ENCODE assay signal across 8 cellular contexts in genomic region chr2:65129613-65130439, GRCh38. TPM values are rescaled to one million over a fixed set of nuclear protein-coding genes. Genes with fewer than 3 reads are reported as not detected.
DNase-seq lines count a peak whose midpoint lies in the region; FAIRE-seq and TF ChIP-seq lines count a peak whose summit lies in the region.

Gene RAB1A (minus strand): TSS chr2:65130106. CDS start chr2:65129915, 191 bp downstream.

- no peaks in the 10 kb centered on the region for H3K27me3 ChIP-seq in H9 (ENCODE audit: insufficient read depth, low read length)

- no peaks in the 10 kb centered on the region for H3K9me3 ChIP-seq in H9 (ENCODE audit: control insufficient read depth, low read depth, low read length)

- TF ChIP-seq CTCF in H9 (conservative IDR thresholded peaks at IDR 0.05) = peak; percentile 43; the same call in 2 of the 3 replicates
- TF ChIP-seq CTCF in fibroblast of pulmonary artery (IDR thresholded peaks at IDR 0.05; ENCODE audit: low read length, missing control alignments) = peak; percentile 14
- peak; percentile 8 to 43 (median 39) for TF ChIP-seq CTCF in nephron (IDR thresholded peaks at IDR 0.05; ENCODE audit: unreplicated experiment in 3 of 3)

- peaks cover 2% of the 10 kb centered on the region for H3K23me2 ChIP-seq in H9 (ENCODE audit: insufficient read length, low read depth, low read length, poor library complexity, severe bottlenecking)

- H2BK120ac ChIP-seq in H9 (ENCODE audit: low read depth, low read length, poor library complexity, severe bottlenecking) = no peak within 1 kb of the TSS

- peak within 1 kb of the TSS; percentile 85 for H3K4me2 ChIP-seq in H9 (ENCODE audit: insufficient read depth, insufficient read length, low read length)

- peak within 1 kb of the TSS; percentile 100 for H3K4me3 ChIP-seq in fibroblast of pulmonary artery (replicated peaks; ENCODE audit: low read depth, low read length)

- no peaks in the 10 kb centered on the region for H4K20me1 ChIP-seq in H9 (ENCODE audit: control insufficient read depth, insufficient read depth, insufficient read length)

- H3K14ac ChIP-seq in H9 (ENCODE audit: insufficient read depth, low read length) = peak within 1 kb of the TSS; percentile 84; the same call in 1 of the 2 replicates

- peak within 1 kb of the TSS; percentile 4 for H4K5ac ChIP-seq in H9 (ENCODE audit: insufficient read length, low read depth, low read length)

- DNase-seq in H9 = peak; percentile 100
- DNase-seq in M059J (ENCODE audit: low read depth) = peak; percentile 98
- peak; percentile 98 for DNase-seq in SHP77 (lab: John Stamatoyannopoulos, UW)
- peak; percentile 99 for DNase-seq in activated effector memory CD4-positive, alpha-beta T cell treated with Interleukin-2 at 50 U/mL for 16 hours
- peak; percentile 100 for DNase-seq in fibroblast of pulmonary artery (ENCODE audit: low read depth)

- H3K9ac ChIP-seq in H9 (ENCODE audit: extremely low read depth, insufficient read length, low read length) = peak within 1 kb of the TSS; percentile 85

- no peak within 1 kb of the TSS for H4K91ac ChIP-seq in H9 (ENCODE audit: insufficient read length, low read depth, low read length)

- H2BK20ac ChIP-seq in H9 (ENCODE audit: low read depth, low read length, poor library complexity, severe bottlenecking) = no peak within 1 kb of the TSS

- no peak within 1 kb of the TSS for H3K4ac ChIP-seq in H9 (ENCODE audit: low read depth, low read length)

- H3K4me1 ChIP-seq in H9 (ENCODE audit: insufficient read depth, low read length) = no peaks in the 10 kb centered on the region

- no peak within 1 kb of the TSS for H3T11ph ChIP-seq in H9 (ENCODE audit: low read length)

- H2AFZ ChIP-seq in H9 (ENCODE audit: low read length) = peak within 1 kb of the TSS; percentile 35

- H3K18ac ChIP-seq in H9 (ENCODE audit: insufficient read length, low read depth, low read length) = peak within 1 kb of the TSS; percentile 77

- no peaks in the 10 kb centered on the region for H3K27me3 Mint-ChIP-seq in H9 (ENCODE audit: low read depth)
- no peaks in the 10 kb centered on the region for H3K27me3 Mint-ChIP-seq in nephron (ENCODE audit: low read depth)
- H3K27me3 Mint-ChIP-seq in stimulated activated naive CD8-positive, alpha-beta T cell treated with anti-CD3 and anti-CD28 coated beads, Interleukin-15, Interleukin-2, amounts not matched to agents 100 ng/mL and 50 ng/mL, for 24 hours = no peaks in the 10 kb centered on the region

- peaks cover 11% of the 10 kb centered on the region for H3K79me1 ChIP-seq in H9 (ENCODE audit: insufficient read depth, low read depth, low read length, poor library complexity, severe bottlenecking)

- H3K36me3 Mint-ChIP-seq in H9 (ENCODE audit: insufficient read depth in 1 of 3, low read depth in 3 of 3) = peaks cover 0 to 5% (median 0%) of the 10 kb centered on the region in 3 experiments; a peak in 3 of 7 replicates
- H3K36me3 Mint-ChIP-seq in nephron (ENCODE audit: low read depth) = no peaks in the 10 kb centered on the region
- H3K36me3 Mint-ChIP-seq in stimulated activated naive CD8-positive, alpha-beta T cell treated with anti-CD3 and anti-CD28 coated beads, Interleukin-15, Interleukin-2, amounts not matched to agents 100 ng/mL and 50 ng/mL, for 24 hours (ENCODE audit: low read depth) = peaks cover 10% of the 10 kb centered on the region

- H3K4me3 Mint-ChIP-seq in H9 (peak within 1 kb of the TSS; percentile 98 to 100), nephron (peak within 1 kb of the TSS; percentile 96 to 100 (median 99))
- H3K4me3 Mint-ChIP-seq in stimulated activated naive CD8-positive, alpha-beta T cell treated with anti-CD3 and anti-CD28 coated beads, Interleukin-15, Interleukin-2, amounts not matched to agents 100 ng/mL and 50 ng/mL, for 24 hours = peak within 1 kb of the TSS; percentile 100

- no peak within 1 kb of the TSS for H2BK12ac ChIP-seq in H9 (ENCODE audit: insufficient read length, low read depth, low read length)

- H3K56ac ChIP-seq in H9 (ENCODE audit: insufficient read length, low read depth, low read length) = no peak within 1 kb of the TSS

- no CpG with 5 or more reads among the region's 73 CpGs for WGBS in H9 (ENCODE audit: extremely low coverage, insufficient read length, low lambda C conversion rate)

- H3K27ac ChIP-seq in H9 (ENCODE audit: insufficient read length, low read depth, low read length) = peak within 1 kb of the TSS; percentile 19

- H3K4me1 Mint-ChIP-seq in H9 = peaks cover 27 to 41% of the 10 kb centered on the region in 2 experiments
- peaks cover 25% of the 10 kb centered on the region for H3K4me1 Mint-ChIP-seq in nephron
- H3K4me1 Mint-ChIP-seq in stimulated activated naive CD8-positive, alpha-beta T cell treated with anti-CD3 and anti-CD28 coated beads, Interleukin-15, Interleukin-2, amounts not matched to agents 100 ng/mL and 50 ng/mL, for 24 hours (ENCODE audit: low read depth) = peaks cover 46% of the 10 kb centered on the region

- no peak within 1 kb of the TSS for H2BK15ac ChIP-seq in H9 (ENCODE audit: low read depth, low read length)

- H3K9me3 Mint-ChIP-seq in H9 (no peaks in the 10 kb centered on the region; a peak in 1 of 5 replicates), nephron (no peaks in the 10 kb centered on the region)
- no peaks in the 10 kb centered on the region for H3K9me3 Mint-ChIP-seq in stimulated activated naive CD8-positive, alpha-beta T cell treated with anti-CD3 and anti-CD28 coated beads, Interleukin-15, Interleukin-2, amounts not matched to agents 100 ng/mL and 50 ng/mL, for 24 hours

- H3K27ac Mint-ChIP-seq in H9 (peak within 1 kb of the TSS; percentile 99 to 100 (median 99)), nephron (peak within 1 kb of the TSS; percentile 94 to 100 (median 98))
- peak within 1 kb of the TSS; percentile 99 for H3K27ac Mint-ChIP-seq in stimulated activated naive CD8-positive, alpha-beta T cell treated with anti-CD3 and anti-CD28 coated beads, Interleukin-15, Interleukin-2, amounts not matched to agents 100 ng/mL and 50 ng/mL, for 24 hours

- peak within 1 kb of the TSS; percentile 30 for H2BK5ac ChIP-seq in H9 (ENCODE audit: insufficient read length, low read length)

- H3K79me2 ChIP-seq in H9 (ENCODE audit: insufficient read depth, low read length) = peaks cover 28% of the 10 kb centered on the region

- no peak within 1 kb of the TSS for H2AK5ac ChIP-seq in H9 (ENCODE audit: insufficient read length, low read length)

- FAIRE-seq in G401.6 (lab: Jason Lieb, UNC) = peak; percentile 90

- H4K8ac ChIP-seq in H9 (replicated peaks; ENCODE audit: insufficient read length, low read depth, low read length) = no peak within 1 kb of the TSS

- H3K23ac ChIP-seq in H9 (ENCODE audit: insufficient read length, low read depth, low read length) = no peak within 1 kb of the TSS

RNA-seq across cellular contexts. Expression of gene RAB1A, which starts in this region (rescaled TPM):
- total RNA-seq in H9 (2021) = 112 and 119 TPM in 2 replicates
- total RNA-seq in M059J (2014; rRNA removed; shearing (Covaris generic)) = 82.8 and 152 TPM in 2 replicates

Comparison
In these comparisons a context has a peak if more than half of its experiments do, and no peak if none do; other contexts are left out.
1. Peak in every context shown above with its lines: DNase-seq, H3K4me3 ChIP-seq and H3K27ac ChIP-seq.